In genomic region chr14:103260629-103261124, GRCh38 we compare ENCODE assay signal across 8 cellular contexts.
DNase-seq lines count a peak whose midpoint lies in the region; TF ChIP-seq lines count a peak whose summit lies in the region.

No MANE protein-coding gene starts in this region.

- peaks cover 4% of the 10 kb centered on the region for H3K4me1 ChIP-seq in adipocyte (ENCODE audit: control insufficient read depth, insufficient read depth, low read length)

- H3K27me3 ChIP-seq in adipocyte (replicated peaks; ENCODE audit: control insufficient read depth, insufficient read depth, low read length): no peaks in the 10 kb centered on the region

- H3K4me3 ChIP-seq in HFF-Myc (replicated peaks; ENCODE audit: low read depth, low read length) (peak overlapping the region; percentile 52), adipocyte (ENCODE audit: low read length) (peak overlapping the region; percentile 85)

- peak overlapping the region; percentile 79 for H3K9ac ChIP-seq in adipocyte (ENCODE audit: low read length)

- no peaks in the 10 kb centered on the region for H3K36me3 ChIP-seq in adipocyte (ENCODE audit: control insufficient read depth, insufficient read depth, low read length, severe bottlenecking)

- no peak for TF ChIP-seq CTCF in HFF-Myc (IDR thresholded peaks at IDR 0.05; ENCODE audit: low read depth, low read length, missing control alignments)

- peak overlapping the region; percentile 1 for H3K27ac ChIP-seq in substantia nigra (ENCODE audit: low read depth, low read length, poor library complexity, severe bottlenecking)

- H3K9me3 ChIP-seq in adipocyte (ENCODE audit: control insufficient read depth, low read length): no peaks in the 10 kb centered on the region

- DNase-seq in AG20443 (ENCODE audit: low spot score): peak; percentile 61
- no peak for DNase-seq in HFF-Myc (ENCODE audit: extremely low read depth, low read depth)
- DNase-seq in adipocyte (ENCODE audit: low read depth): peak; percentile 72
- DNase-seq in kidney glomerular epithelial cell (lab: John Stamatoyannopoulos, UW): peak; percentile 63
- peak in 13 of 49 donors; percentile 3 to 45 (median 20) for DNase-seq in substantia nigra (lab: John Stamatoyannopoulos, UW)
- DNase-seq in cortex of kidney (lab: John Stamatoyannopoulos, UW): no peak
- DNase-seq in activated CD4-positive, CD25-positive, alpha-beta regulatory T cell treated with anti-CD3 and anti-CD28 coated beads, Interleukin-2, amount 50 U/mL, for 72 hours: no peak
- DNase-seq in stimulated activated CD4-positive, alpha-beta T cell treated with anti-CD3 and anti-CD28 coated beads, Interleukin-2, amount 100 ng/mL, for 24 hours: no peak

Comparison
In these comparisons a context has a peak if more than half of its experiments do, and no peak if none do; other contexts are left out.
1. DNase-seq: peak in AG20443 (single experiment), adipocyte (single experiment) and kidney glomerular epithelial cell (single experiment); none in HFF-Myc (single experiment), cortex of kidney (single experiment), activated CD4-positive, CD25-positive, alpha-beta regulatory T cell treated with anti-CD3 and anti-CD28 coated beads, Interleukin-2, amount 50 U/mL, for 72 hours (single experiment) and stimulated activated CD4-positive, alpha-beta T cell treated with anti-CD3 and anti-CD28 coated beads, Interleukin-2, amount 100 ng/mL, for 24 hours (0 of 2).